In the genomic region with DNA sequence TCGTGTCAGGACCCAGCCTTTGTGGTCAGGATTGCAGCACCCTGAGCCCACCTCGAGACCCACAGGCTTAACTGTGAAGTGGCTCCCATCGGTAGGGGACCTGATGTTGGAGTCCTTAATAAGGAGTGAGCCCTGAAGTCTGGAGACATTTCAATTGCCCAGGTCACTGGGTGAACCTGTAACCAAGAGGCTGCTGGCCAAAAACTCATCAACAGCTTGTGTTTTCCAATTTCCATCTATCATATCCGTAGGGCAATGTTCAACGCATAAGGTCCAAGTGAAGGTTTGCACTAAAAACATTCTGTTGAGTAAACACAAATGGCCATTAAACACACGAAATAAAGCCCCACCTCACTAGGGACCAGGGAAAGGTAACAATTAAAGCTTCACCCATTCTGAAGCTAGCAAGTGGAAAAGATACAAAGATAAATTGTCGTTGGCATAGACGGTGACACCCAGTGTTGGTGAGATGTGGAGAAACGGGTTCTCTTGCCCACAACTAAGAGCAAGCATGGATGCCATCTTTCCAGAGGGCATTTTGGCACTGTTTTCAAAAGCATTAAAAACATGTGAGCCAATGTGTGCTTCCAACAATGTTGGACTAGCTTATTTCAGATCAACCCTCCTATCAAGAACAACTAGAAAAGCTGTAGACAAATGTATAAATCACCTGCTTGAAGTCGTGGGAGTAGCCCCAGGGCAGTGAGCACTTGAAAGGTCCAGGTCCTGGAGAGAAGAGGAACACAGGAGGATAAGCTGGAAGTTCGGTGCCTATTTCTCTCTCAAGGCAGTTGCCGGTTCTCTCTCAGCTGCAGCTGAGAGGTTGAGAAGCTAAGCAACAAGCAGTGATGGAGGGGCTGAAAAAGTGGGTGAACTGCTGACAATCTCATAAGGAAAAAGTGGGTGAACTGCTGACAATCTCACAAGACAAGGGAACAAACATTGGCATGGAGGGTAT, we compare ENCODE assay signal across 16 cellular contexts. TPM values are rescaled to one million over a fixed set of nuclear protein-coding genes. Genes with fewer than 3 reads are reported as not detected.
A peak's percentile ranks its signal among the peaks of the same experiment; 100 is the strongest.
DNase-seq lines count a peak whose midpoint lies in the region; ATAC-seq, FAIRE-seq and TF ChIP-seq lines count a peak whose summit lies in the region.
"Had no signal": no experiment of that assay in that cellular context is flagged by ENCODE, and none has a peak within 500 bp of the region (broad histone marks: within the 10 kb centered on the region; RNA-seq: fewer than 3 reads in every experiment).

No MANE protein-coding gene starts in this region.

- TF ChIP-seq EP300 in sigmoid colon (IDR thresholded peaks at IDR 0.05) = no peak

- ATAC-seq in left colon (peak; percentile 66), mucosa of descending colon (no peak)
- ATAC-seq: A549, HCT116 had no signal

- peak; percentile 58 for FAIRE-seq in bronchial epithelial cell (lab: Jason Lieb, UNC)
- FAIRE-seq: A549, GM12891, GM19239, H1 had no signal

- no peaks in the 10 kb centered on the region for H3K36me3 ChIP-seq in bronchial epithelial cell (ENCODE audit: control insufficient read depth, insufficient read depth, low read length)
- no peaks in the 10 kb centered on the region for H3K36me3 ChIP-seq in sigmoid colon
- H3K36me3 ChIP-seq in mucosa of descending colon (ENCODE audit: low read depth) = no peaks in the 10 kb centered on the region
- H3K36me3 ChIP-seq: BE2C had no signal

- H3K9me3 ChIP-seq in sigmoid colon = no peaks in the 10 kb centered on the region
- no peaks in the 10 kb centered on the region for H3K9me3 ChIP-seq in mucosa of descending colon
- H3K9me3 ChIP-seq: A549, BE2C had no signal

- intact Hi-C loops in left colon (cut with DNase I, micrococcal nuclease) (no loop called here), sigmoid colon (cut with DNase I) (no loop called here), mucosa of descending colon (cut with DNase I, micrococcal nuclease) (no loop called here)

- H3K4me3 ChIP-seq in bronchial epithelial cell (ENCODE audit: low read depth, low read length) (no peak overlapping the region), sigmoid colon (no peak overlapping the region), mucosa of descending colon (no peak overlapping the region)
- H3K4me3 ChIP-seq: A549 had no signal

- H3K4me1 ChIP-seq in sigmoid colon = no peaks in the 10 kb centered on the region
- no peaks in the 10 kb centered on the region for H3K4me1 ChIP-seq in mucosa of descending colon (ENCODE audit: low read depth)
- H3K4me1 ChIP-seq: A549, BE2C had no signal

- DNase-seq in NCI-H69 (lab: John Stamatoyannopoulos, UW) (peak; percentile 52), bronchial epithelial cell (ENCODE audit: low read depth) (no peak), left colon (no peak), sigmoid colon (peak; percentile 7), mucosa of descending colon (no peak), HCEC 1CT (no peak)
- DNase-seq: BE2C; CD4-positive, alpha-beta memory T cell; DMS79 had no signal

- no peaks in the 10 kb centered on the region for H3K27me3 ChIP-seq in bronchial epithelial cell (ENCODE audit: control insufficient read depth, insufficient read depth, low read length)
- H3K27me3 ChIP-seq in sigmoid colon = no peaks in the 10 kb centered on the region

- no peak for TF ChIP-seq POLR2A in sigmoid colon (IDR thresholded peaks at IDR 0.05)

- 42 to 69% methylated on average over 12 of the region's 12 CpGs for WGBS in sigmoid colon, 2 donors

- TF ChIP-seq CTCF in bronchial epithelial cell (IDR thresholded peaks at IDR 0.05; ENCODE audit: insufficient read depth, low read length, severe bottlenecking) = no peak
- TF ChIP-seq CTCF in sigmoid colon (IDR thresholded peaks at IDR 0.05) = no peak
- no peak for TF ChIP-seq CTCF in mucosa of descending colon (IDR thresholded peaks at IDR 0.05)

- no peak overlapping the region for H3K27ac ChIP-seq in sigmoid colon
- H3K27ac ChIP-seq: A549, C4-2B, HL-60 had no signal

RNA-seq across cellular contexts. Expression of a gene that starts 56.3 kb away (rescaled TPM):
- total RNA-seq in bronchial epithelial cell = 6.8 and 12.3 TPM in 2 replicates
- 10 to 100 TPM; 36.4 to 66.2 TPM for total RNA-seq in left colon
- 1 to 10 TPM; 2.9 to 8.9 (median 5.2) TPM for total RNA-seq in sigmoid colon
- 10 to 100 TPM in 1 of 3 donors, 1 to 10 TPM in 2; 4.2 to 10.3 (median 7.2) TPM for polyA plus RNA-seq in sigmoid colon
- total RNA-seq in mucosa of descending colon = 10 to 100 TPM; 21.3 to 58.4 (median 30.3) TPM

Comparison
In these comparisons a context has a peak if more than half of its experiments do, and no peak if none do; other contexts are left out.
1. DNase-seq: peak in NCI-H69 (single experiment) and sigmoid colon (single experiment); none in bronchial epithelial cell (single experiment), left colon (0 of 2), mucosa of descending colon (0 of 3) and HCEC 1CT (single experiment).